Comparison of ENCODE assay signal across 27 cellular contexts in genomic region chr2:19031642-19032041, GRCh38.
DNase-seq lines count a peak whose midpoint lies in the region; ATAC-seq, FAIRE-seq and TF ChIP-seq lines count a peak whose summit lies in the region.
"Had no signal": no experiment of that assay in that cellular context is flagged by ENCODE, and none has a peak within 500 bp of the region (broad histone marks: within the 10 kb centered on the region; RNA-seq: fewer than 3 reads in every experiment).

No MANE protein-coding gene starts in this region.

- H3K36me3 ChIP-seq in bronchial epithelial cell (ENCODE audit: control insufficient read depth, insufficient read depth, low read length) (no peaks in the 10 kb centered on the region), heart left ventricle (no peaks in the 10 kb centered on the region)
- H3K36me3 ChIP-seq: HAP-1 had no signal

- TF ChIP-seq CTCF in bronchial epithelial cell (IDR thresholded peaks at IDR 0.05; ENCODE audit: insufficient read depth, low read length, severe bottlenecking) = no peak
- TF ChIP-seq CTCF in heart left ventricle (IDR thresholded peaks at IDR 0.05) = no peak

- WGBS in heart left ventricle, 4 donors = 63 to 79% (median 74%) methylated on average over 1 of the region's 1 CpG

- no peak for TF ChIP-seq POLR2A in heart left ventricle (IDR thresholded peaks at IDR 0.05)

- intact Hi-C loops in heart left ventricle (cut with DNase I) = no loop called here

- H3K9me3 Mint-ChIP-seq in activated naive CD4-positive, alpha-beta T cell treated with anti-CD3 and anti-CD28 coated beads, Interleukin-2, amount 50 U/mL, for 72 hours = no peaks in the 10 kb centered on the region
- H3K9me3 Mint-ChIP-seq: CD8-positive, alpha-beta T cell; GM23338; T-cell had no signal

- H3K27ac ChIP-seq in heart left ventricle = no peak overlapping the region
- H3K27ac ChIP-seq: A549, C4-2B, HL-60, PC-9 had no signal

- peak; percentile 41 for DNase-seq in ELR (ENCODE audit: low read depth)
- DNase-seq in HT1080 (ENCODE audit: low read depth) = peak; percentile 62
- DNase-seq in bronchial epithelial cell (ENCODE audit: low read depth) = peak; percentile 39
- DNase-seq in heart left ventricle = no peak
- DNase-seq in activated naive CD4-positive, alpha-beta T cell treated with anti-CD3 and anti-CD28 coated beads, Interleukin-2, amount 50 U/mL, for 72 hours (ENCODE audit: low spot score in 2 of 2) = no peak
- DNase-seq in NCI-H345 (lab: John Stamatoyannopoulos, UW) = no peak
- DNase-seq: Caco-2; CD8-positive, alpha-beta T cell; Karpas-422; MV-4-11; NCI-H1105; NCI-H1436 treated with DMSO at 0.1 percent for 48 hours; NCI-H187 treated with DMSO at 0.1 percent for 48 hours; NCI-H446 treated with DMSO at 0.1 percent for 48 hours; NCI-H526; NCI-H82; NK-92 treated with Interleukin-12 subunit alpha and Interleukin-12 subunit beta, amount 100 ng/mL, for 24 hours; PC-9; Right ventricle myocardium superior; RPMI8226; T-cell had no signal

- FAIRE-seq in bronchial epithelial cell (lab: Jason Lieb, UNC) = no peak
- FAIRE-seq: A549 had no signal

- H3K27me3 ChIP-seq in bronchial epithelial cell (ENCODE audit: control insufficient read depth, insufficient read depth, low read length) (no peaks in the 10 kb centered on the region), heart left ventricle (no peaks in the 10 kb centered on the region)

- no peak overlapping the region for H3K27ac Mint-ChIP-seq in activated naive CD4-positive, alpha-beta T cell treated with anti-CD3 and anti-CD28 coated beads, Interleukin-2, amount 50 U/mL, for 72 hours
- H3K27ac Mint-ChIP-seq: CD8-positive, alpha-beta T cell; GM23338; T-cell had no signal

- H3K4me3 ChIP-seq in bronchial epithelial cell (ENCODE audit: low read depth, low read length) = no peak overlapping the region
- H3K4me3 ChIP-seq in heart left ventricle = no peak overlapping the region
- H3K4me3 ChIP-seq: A549, GM23338, HAP-1, PC-9 had no signal

- H3K4me1 ChIP-seq in heart left ventricle = peaks cover 0 to 15% (median 8%) of the 10 kb centered on the region in 12 donors
- H3K4me1 ChIP-seq: A549, Caco-2, HAP-1 had no signal

- ATAC-seq in heart left ventricle (no peak), GM21786 (IDR thresholded peaks at IDR 0.05; ENCODE audit: unreplicated experiment) (no peak)
- ATAC-seq in activated naive CD4-positive, alpha-beta T cell treated with anti-CD3 and anti-CD28 coated beads, Interleukin-2, amount 50 U/mL, for 72 hours = no peak
- ATAC-seq: A549; CD8-positive, alpha-beta T cell; GM23338; T-cell had no signal

- H3K36me3 Mint-ChIP-seq in activated naive CD4-positive, alpha-beta T cell treated with anti-CD3 and anti-CD28 coated beads, Interleukin-2, amount 50 U/mL, for 72 hours = no peaks in the 10 kb centered on the region
- H3K36me3 Mint-ChIP-seq: CD8-positive, alpha-beta T cell had no signal

- H3K9me3 ChIP-seq in heart left ventricle = no peaks in the 10 kb centered on the region
- H3K9me3 ChIP-seq: A549, Caco-2, HAP-1 had no signal

Comparison
In these comparisons a context has a peak if more than half of its experiments do, and no peak if none do; other contexts are left out.
1. DNase-seq: peak in ELR (single experiment), HT1080 (single experiment) and bronchial epithelial cell (single experiment); none in heart left ventricle (0 of 5), activated naive CD4-positive, alpha-beta T cell treated with anti-CD3 and anti-CD28 coated beads, Interleukin-2, amount 50 U/mL, for 72 hours (0 of 2) and NCI-H345 (single experiment).